ENCODE assay signal across 1 cellular context in genomic region chr17:75846701-75847594, GRCh38.
A peak's percentile ranks its signal among the peaks of the same experiment; 100 is the strongest.
TF ChIP-seq lines count a peak whose summit lies in the region.

No MANE protein-coding gene starts in this region.

TF ChIP-seq in HepG2, 621 proteins besides CTCF, POLR2A, EP300 and RAD21 (continued from another document and continues in another):
- TF ChIP-seq ZNF574 (CRISPR knock-in tag; IDR thresholded peaks at IDR 0.05), result peak; percentile 86
- no peak for TF ChIP-seq TAF1 (CRISPR knock-in tag; IDR thresholded peaks at IDR 0.05)
- no peak for TF ChIP-seq ZFP1 (CRISPR knock-in tag; IDR thresholded peaks at IDR 0.05)
- TF ChIP-seq PAXIP1 (CRISPR knock-in tag; conservative IDR thresholded peaks at IDR 0.05), result peak; percentile 99
- TF ChIP-seq ZNF691 (CRISPR knock-in tag; IDR thresholded peaks at IDR 0.05; ENCODE audit: borderline replicate concordance, low read depth), result peak; percentile 68; the same call in 1 of the 2 replicates
- no peak for TF ChIP-seq ZBTB44 (CRISPR knock-in tag; IDR thresholded peaks at IDR 0.05)
- TF ChIP-seq ZNF432 (CRISPR knock-in tag; IDR thresholded peaks at IDR 0.05; ENCODE audit: borderline replicate concordance), result peak; percentile 87; the same call in 1 of the 2 replicates
- peak; percentile 98 for TF ChIP-seq ZNF451 (CRISPR knock-in tag; IDR thresholded peaks at IDR 0.05)
- TF ChIP-seq HOXA3 (CRISPR knock-in tag; IDR thresholded peaks at IDR 0.05), result peak; percentile 92
- peak; percentile 99 for TF ChIP-seq NR2F6 (IDR thresholded peaks at IDR 0.05)
- peak; percentile 99 for TF ChIP-seq NR2F6 (CRISPR knock-in tag; IDR thresholded peaks at IDR 0.05)
- no peak for TF ChIP-seq POLR2AphosphoS2 (IDR thresholded peaks at IDR 0.05; ENCODE audit: low read depth, low read length)
- peak; percentile 83 for TF ChIP-seq ZNF781 (CRISPR knock-in tag; IDR thresholded peaks at IDR 0.05; ENCODE audit: borderline replicate concordance, not compliant biosample characterization)
- no peak; the same call in 1 of the 2 replicates for TF ChIP-seq ZHX2 (IDR thresholded peaks at IDR 0.05; ENCODE audit: low read depth)
- no peak for TF ChIP-seq ZHX2 (CRISPR knock-in tag; IDR thresholded peaks at IDR 0.05; ENCODE audit: borderline replicate concordance)
- no peak for TF ChIP-seq RAD51 (IDR thresholded peaks at IDR 0.05; ENCODE audit: borderline replicate concordance)
- TF ChIP-seq ZSCAN22 (CRISPR knock-in tag; IDR thresholded peaks at IDR 0.05), result peak; percentile 52; the same call in 1 of the 2 replicates
- no peak for TF ChIP-seq ZBED4 (CRISPR knock-in tag; IDR thresholded peaks at IDR 0.05; ENCODE audit: borderline replicate concordance)
- TF ChIP-seq ZNF768 (CRISPR knock-in tag; IDR thresholded peaks at IDR 0.05), result peak; percentile 69
- TF ChIP-seq ZNF512 (CRISPR knock-in tag; IDR thresholded peaks at IDR 0.05), result no peak
- TF ChIP-seq ZNF616 (CRISPR knock-in tag; IDR thresholded peaks at IDR 0.05; ENCODE audit: low read depth), result peak; percentile 88; the same call in 1 of the 2 replicates
- no peak for TF ChIP-seq U2AF1 (optimal IDR thresholded peaks at IDR 0.05; ENCODE audit: low read depth, low read length)
- TF ChIP-seq RBFOX2 (IDR thresholded peaks at IDR 0.05; ENCODE audit: low read depth, low read length), result peak; percentile 62
- TF ChIP-seq ZNF44 (CRISPR knock-in tag; IDR thresholded peaks at IDR 0.05), result no peak; the same call in 1 of the 2 replicates
- no peak for TF ChIP-seq U2AF2 (IDR thresholded peaks at IDR 0.05; ENCODE audit: low read depth, low read length)
- no peak for TF ChIP-seq MBD4 (IDR thresholded peaks at IDR 0.05; ENCODE audit: borderline replicate concordance, low read length)
- peak; percentile 57; the same call in 1 of the 2 replicates for TF ChIP-seq CHCHD3 (CRISPR knock-in tag; IDR thresholded peaks at IDR 0.05)
- TF ChIP-seq FUBP1 (CRISPR knock-in tag; IDR thresholded peaks at IDR 0.05; ENCODE audit: borderline replicate concordance), result no peak
- peak; percentile 82; the same call in 1 of the 2 replicates for TF ChIP-seq ZNF253 (CRISPR knock-in tag; IDR thresholded peaks at IDR 0.05; ENCODE audit: borderline replicate concordance)
- TF ChIP-seq IRF1 (CRISPR knock-in tag; IDR thresholded peaks at IDR 0.05; ENCODE audit: low read depth), result no peak
- no peak for TF ChIP-seq ZNF354B (CRISPR knock-in tag; IDR thresholded peaks at IDR 0.05)
- 0 out of 2 replicates have a peak, but pooled peaks have one; percentile 50 for TF ChIP-seq ZNF547 (CRISPR knock-in tag; IDR thresholded peaks at IDR 0.05)
- no peak for TF ChIP-seq MYNN (CRISPR knock-in tag; IDR thresholded peaks at IDR 0.05; ENCODE audit: low read depth)
